In genomic region chr17:10117085-10117484, GRCh38 we compare ENCODE assay signal across 21 cellular contexts.
DNase-seq lines count a peak whose midpoint lies in the region; ATAC-seq lines count a peak whose summit lies in the region.
"Had no signal": no experiment of that assay in that cellular context is flagged by ENCODE, and none has a peak within 500 bp of the region (broad histone marks: within the 10 kb centered on the region; RNA-seq: fewer than 3 reads in every experiment).

No MANE protein-coding gene starts in this region.

- peak overlapping the region; percentile 88 for H2AK5ac ChIP-seq in mesendoderm (ENCODE audit: low read length)

- H3K4ac ChIP-seq in mesendoderm (ENCODE audit: low read depth, low read length): peak overlapping the region; percentile 74

- H3K27ac ChIP-seq in mesendoderm (ENCODE audit: low read depth, low read length) (peak overlapping the region; percentile 74), thymus (ENCODE audit: low read depth) (peak overlapping the region; percentile 10)
- H3K27ac ChIP-seq: 22Rv1, KMS-11, SK-N-MC, suprapubic skin had no signal

- no peak overlapping the region for H4K8ac ChIP-seq in mesendoderm (ENCODE audit: low read depth, low read length)

- H3K79me1 ChIP-seq in mesendoderm (ENCODE audit: low read length): no peaks in the 10 kb centered on the region

- H3K27me3 Mint-ChIP-seq in activated naive CD8-positive, alpha-beta T cell treated with anti-CD3 and anti-CD28 coated beads, Interleukin-2, amount 50 U/mL, for 24 hours: peaks cover 2% of the 10 kb centered on the region
- H3K27me3 Mint-ChIP-seq in activated naive CD8-positive, alpha-beta T cell treated with anti-CD3 and anti-CD28 coated beads for 36 hours: peaks cover 4% of the 10 kb centered on the region
- H3K27me3 Mint-ChIP-seq in activated CD4-positive, alpha-beta T cell treated with anti-CD3 and anti-CD28 coated beads, Interleukin-2, amount 10 ng/mL, durations not matched to agents 24 days and 14 days: peaks cover 8% of the 10 kb centered on the region
- H3K27me3 Mint-ChIP-seq: activated naive CD8-positive, alpha-beta T cell had no signal

- no peaks in the 10 kb centered on the region for H3K9me3 ChIP-seq in thymus (ENCODE audit: control insufficient read depth)
- H3K9me3 ChIP-seq: BE2C, suprapubic skin had no signal

- H3K36me3 Mint-ChIP-seq in activated naive CD8-positive, alpha-beta T cell treated with anti-CD3 and anti-CD28 coated beads, Interleukin-2, amount 50 U/mL, for 24 hours (ENCODE audit: low read depth): no peaks in the 10 kb centered on the region
- H3K36me3 Mint-ChIP-seq in activated naive CD8-positive, alpha-beta T cell treated with anti-CD3 and anti-CD28 coated beads for 36 hours: no peaks in the 10 kb centered on the region
- H3K36me3 Mint-ChIP-seq in activated CD4-positive, alpha-beta T cell treated with anti-CD3 and anti-CD28 coated beads, Interleukin-2, amount 10 ng/mL, durations not matched to agents 24 days and 14 days (ENCODE audit: low read depth): no peaks in the 10 kb centered on the region
- H3K36me3 Mint-ChIP-seq: activated naive CD8-positive, alpha-beta T cell had no signal

- no peaks in the 10 kb centered on the region for H3K9me3 Mint-ChIP-seq in activated naive CD8-positive, alpha-beta T cell treated with anti-CD3 and anti-CD28 coated beads, Interleukin-2, amount 50 U/mL, for 24 hours
- no peaks in the 10 kb centered on the region for H3K9me3 Mint-ChIP-seq in activated naive CD8-positive, alpha-beta T cell treated with anti-CD3 and anti-CD28 coated beads for 36 hours
- H3K9me3 Mint-ChIP-seq in activated CD4-positive, alpha-beta T cell treated with anti-CD3 and anti-CD28 coated beads, Interleukin-2, amount 10 ng/mL, durations not matched to agents 24 days and 14 days: no peaks in the 10 kb centered on the region
- H3K9me3 Mint-ChIP-seq: activated T-cell treated with anti-CD3 and anti-CD28 coated beads, Interleukin-2, amount 50 U/mL, for 24 hours had no signal

- H3K9ac ChIP-seq in mesendoderm (ENCODE audit: low read length): no peak overlapping the region
- H3K9ac ChIP-seq: KMS-11 had no signal

- H3K4me2 ChIP-seq in mesendoderm (ENCODE audit: low read length): no peak overlapping the region
- H3K4me2 ChIP-seq: KMS-11 had no signal

- no CpG with 5 or more reads among the region's 4 CpGs for WGBS in mesendoderm (ENCODE audit: extremely low coverage, insufficient coverage, low lambda C conversion rate)
- WGBS in thymus: 94% methylated on average over 4 of the region's 4 CpGs

- H3K4me3 ChIP-seq in mesendoderm (ENCODE audit: low read length) (no peak overlapping the region), thymus (ENCODE audit: low read length) (no peak overlapping the region)
- H3K4me3 ChIP-seq: SK-N-MC, suprapubic skin had no signal

- peak overlapping the region; percentile 6 for H4K5ac ChIP-seq in mesendoderm (ENCODE audit: low read length)

- intact Hi-C loops in activated CD4-positive, alpha-beta T cell treated with anti-CD3 and anti-CD28 coated beads, Interleukin-2, amount 10 ng/mL, durations not matched to agents 24 days and 14 days (cut with micrococcal nuclease): no loop called here

- H2BK120ac ChIP-seq in mesendoderm (ENCODE audit: low read depth, low read length): peak overlapping the region; percentile 40

- no peaks in the 10 kb centered on the region for H3K79me2 ChIP-seq in mesendoderm (ENCODE audit: control insufficient read depth, insufficient read depth, low read length)

- peak overlapping the region; percentile 96 for H2BK5ac ChIP-seq in mesendoderm (ENCODE audit: low read length)

- H3K36me3 ChIP-seq in mesendoderm (ENCODE audit: control insufficient read depth, insufficient read depth, low read length): no peaks in the 10 kb centered on the region
- no peaks in the 10 kb centered on the region for H3K36me3 ChIP-seq in thymus (ENCODE audit: control insufficient read depth, insufficient read depth)
- H3K36me3 ChIP-seq: BE2C, suprapubic skin had no signal

- no peak overlapping the region for H2BK15ac ChIP-seq in mesendoderm (replicated peaks; ENCODE audit: low read depth)

- H3K27me3 ChIP-seq in mesendoderm (ENCODE audit: insufficient read depth, low read length, poor library complexity): no peaks in the 10 kb centered on the region
- H3K27me3 ChIP-seq in thymus (ENCODE audit: control insufficient read depth, insufficient read depth): no peaks in the 10 kb centered on the region
- H3K27me3 ChIP-seq: BE2C, suprapubic skin had no signal

- peaks cover 92% of the 10 kb centered on the region for H3K4me1 Mint-ChIP-seq in activated naive CD8-positive, alpha-beta T cell treated with anti-CD3 and anti-CD28 coated beads, Interleukin-2, amount 50 U/mL, for 24 hours
- H3K4me1 Mint-ChIP-seq in activated naive CD8-positive, alpha-beta T cell treated with anti-CD3 and anti-CD28 coated beads for 36 hours: peaks cover 51% of the 10 kb centered on the region
- H3K4me1 Mint-ChIP-seq in activated CD4-positive, alpha-beta T cell treated with anti-CD3 and anti-CD28 coated beads, Interleukin-2, amount 10 ng/mL, durations not matched to agents 24 days and 14 days: peaks cover 32% of the 10 kb centered on the region

- H3K23ac ChIP-seq in mesendoderm (ENCODE audit: low read length): peak overlapping the region; percentile 90

- peaks cover 37% of the 10 kb centered on the region for H3K4me1 ChIP-seq in mesendoderm (ENCODE audit: control insufficient read depth, low read depth, low read length)
- peaks cover 82% of the 10 kb centered on the region for H3K4me1 ChIP-seq in thymus (ENCODE audit: control insufficient read depth, insufficient read depth, low read length)
- H3K4me1 ChIP-seq: BE2C had no signal

- H3K4me3 Mint-ChIP-seq in activated naive CD8-positive, alpha-beta T cell treated with anti-CD3 and anti-CD28 coated beads, Interleukin-2, amount 50 U/mL, for 24 hours: no peak overlapping the region
- no peak overlapping the region for H3K4me3 Mint-ChIP-seq in activated naive CD8-positive, alpha-beta T cell treated with anti-CD3 and anti-CD28 coated beads for 36 hours
- H3K4me3 Mint-ChIP-seq in activated CD4-positive, alpha-beta T cell treated with anti-CD3 and anti-CD28 coated beads, Interleukin-2, amount 10 ng/mL, durations not matched to agents 24 days and 14 days: no peak overlapping the region
- H3K4me3 Mint-ChIP-seq: activated naive CD8-positive, alpha-beta T cell; activated T-cell treated with anti-CD3 and anti-CD28 coated beads, Interleukin-2, amount 50 U/mL, for 24 hours; H9 had no signal

- H3K56ac ChIP-seq in mesendoderm (ENCODE audit: low read length): peak overlapping the region; percentile 87

- H3K27ac Mint-ChIP-seq in activated naive CD8-positive, alpha-beta T cell treated with anti-CD3 and anti-CD28 coated beads, Interleukin-2, amount 50 U/mL, for 24 hours: peak overlapping the region; percentile 15
- no peak overlapping the region for H3K27ac Mint-ChIP-seq in activated naive CD8-positive, alpha-beta T cell treated with anti-CD3 and anti-CD28 coated beads for 36 hours
- H3K27ac Mint-ChIP-seq in activated CD4-positive, alpha-beta T cell treated with anti-CD3 and anti-CD28 coated beads, Interleukin-2, amount 10 ng/mL, durations not matched to agents 24 days and 14 days: no peak overlapping the region

- ATAC-seq in activated naive CD8-positive, alpha-beta T cell treated with anti-CD3 and anti-CD28 coated beads, Interleukin-2, amount 50 U/mL, for 24 hours: no peak
- ATAC-seq in HG03095 (IDR thresholded peaks at IDR 0.05; ENCODE audit: unreplicated experiment): no peak

- H3K18ac ChIP-seq in mesendoderm (ENCODE audit: low read length): peak overlapping the region; percentile 7

- no peak for DNase-seq in activated naive CD8-positive, alpha-beta T cell treated with anti-CD3 and anti-CD28 coated beads, Interleukin-2, amount 50 U/mL, for 24 hours
- no peak for DNase-seq in activated naive CD8-positive, alpha-beta T cell treated with anti-CD3 and anti-CD28 coated beads for 36 hours
- DNase-seq in NCI-H82 treated with DMSO at 0.1 percent for 48 hours (lab: John Stamatoyannopoulos, UW; ENCODE audit: unreplicated experiment): peak; percentile 97
- peak; percentile 43 for DNase-seq in mesendoderm
- no peak for DNase-seq in activated CD4-positive, alpha-beta T cell treated with anti-CD3 and anti-CD28 coated beads, Interleukin-2, amount 10 ng/mL, durations not matched to agents 24 days and 14 days
- no peak for DNase-seq in DMS79 (lab: John Stamatoyannopoulos, UW)
- DNase-seq: activated CD4-positive, alpha-beta T cell treated with anti-CD3 and anti-CD28 coated beads, Interleukin-2, amount 50 U/mL, for 4 hours; activated T-cell treated with anti-CD3 and anti-CD28 coated beads, Interleukin-2, amount 50 U/mL, for 24 hours; BE2C; effector CD4-positive, alpha-beta T cell; H9; NCI-H1105 treated with DMSO at 0.1 percent for 48 hours; NCI-H69; stimulated activated CD4-positive, alpha-beta T cell treated with anti-CD3 and anti-CD28 coated beads, Interleukin-2, amount 100 ng/mL, for 24 hours had no signal

Comparison
In these comparisons a context has a peak if more than half of its experiments do, and no peak if none do; other contexts are left out.
1. DNase-seq: peak in NCI-H82 treated with DMSO at 0.1 percent for 48 hours (single experiment) and mesendoderm (single experiment); none in activated naive CD8-positive, alpha-beta T cell treated with anti-CD3 and anti-CD28 coated beads, Interleukin-2, amount 50 U/mL, for 24 hours (single experiment), activated naive CD8-positive, alpha-beta T cell treated with anti-CD3 and anti-CD28 coated beads for 36 hours (single experiment), activated CD4-positive, alpha-beta T cell treated with anti-CD3 and anti-CD28 coated beads, Interleukin-2, amount 10 ng/mL, durations not matched to agents 24 days and 14 days (single experiment) and DMS79 (single experiment).